9 cellular contexts compared by ENCODE assay signal in the genomic region with DNA sequence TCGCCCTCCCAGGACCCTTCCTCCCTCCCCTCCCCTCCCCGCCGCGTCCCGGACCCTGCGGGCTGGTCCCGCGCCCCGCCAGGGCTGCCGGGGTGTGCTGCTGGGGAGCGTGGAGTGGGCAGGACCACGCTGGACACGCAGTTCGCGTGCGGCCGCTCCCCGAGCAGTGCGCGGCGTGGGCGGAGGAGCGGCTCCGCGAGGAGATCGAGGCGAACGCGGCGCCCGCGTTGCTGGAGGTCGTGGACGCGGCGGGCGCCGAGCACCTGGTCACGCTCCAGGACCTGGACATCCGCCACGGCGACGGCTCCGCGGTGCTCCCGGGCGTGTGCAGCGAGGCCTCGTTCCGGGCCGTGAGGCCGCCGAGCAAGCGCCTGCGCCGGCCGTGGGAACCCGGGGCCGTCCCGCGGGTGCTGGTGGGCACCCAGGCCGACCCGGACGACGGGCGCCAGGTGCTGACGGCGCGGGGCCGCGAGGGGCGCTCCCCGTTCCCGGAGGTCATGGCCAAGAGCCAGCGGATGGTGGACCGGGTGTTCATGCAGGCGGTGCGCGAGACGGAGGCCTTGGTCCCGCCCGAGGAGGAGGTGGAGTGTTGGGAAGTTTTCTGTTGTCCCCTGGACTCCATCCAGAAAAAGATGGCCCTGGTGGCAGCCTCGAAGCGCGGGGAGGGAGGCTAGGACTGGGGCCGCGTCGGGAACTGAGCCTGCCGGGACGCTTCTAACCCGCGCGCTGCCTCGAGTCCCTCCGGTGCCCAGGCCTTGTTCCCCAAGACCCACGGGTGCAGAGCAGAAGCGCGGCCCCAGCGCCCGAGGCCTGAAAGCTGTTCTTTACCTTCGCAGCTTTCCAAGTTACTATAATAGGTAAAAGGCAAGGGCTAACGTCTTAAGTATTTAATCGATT. TPM values are rescaled to one million over a fixed set of nuclear protein-coding genes. Genes with fewer than 3 reads are reported as not detected.
DNase-seq lines count a peak whose midpoint lies in the region; ATAC-seq and TF ChIP-seq lines count a peak whose summit lies in the region.
"Had no signal": no experiment of that assay in that cellular context is flagged by ENCODE, and none has a peak within 500 bp of the region (broad histone marks: within the 10 kb centered on the region; RNA-seq: fewer than 3 reads in every experiment).

No MANE protein-coding gene starts in this region.

- peaks cover 4% of the 10 kb centered on the region for H3K4me1 Mint-ChIP-seq in endodermal cell
- peaks cover 3% of the 10 kb centered on the region for H3K4me1 Mint-ChIP-seq in memory B cell

- H3K4me1 ChIP-seq in Peyer's patch, result peaks cover 0 to 16% (median 0%) of the 10 kb centered on the region in 4 donors
- no peaks in the 10 kb centered on the region for H3K4me1 ChIP-seq in endodermal cell (ENCODE audit: control insufficient read depth, insufficient read depth, low read length)
- peaks cover 0 to 9% (median 7%) of the 10 kb centered on the region in 5 donors for H3K4me1 ChIP-seq in subcutaneous abdominal adipose tissue (ENCODE audit: control insufficient read depth in 5 of 5, insufficient read depth in 5 of 5, low read length in 5 of 5)

- H3K27me3 ChIP-seq in Peyer's patch, result peaks cover 0 to 21% of the 10 kb centered on the region in 2 donors
- peaks cover 40% of the 10 kb centered on the region for H3K27me3 ChIP-seq in endodermal cell (ENCODE audit: control insufficient read depth, insufficient read depth, low read length, poor library complexity, severe bottlenecking)
- peaks cover 6 to 40% (median 21%) of the 10 kb centered on the region in 5 donors for H3K27me3 ChIP-seq in subcutaneous abdominal adipose tissue (ENCODE audit: control insufficient read depth in 5 of 5, insufficient read depth in 4 of 5, low read length in 5 of 5)

- H3K9me3 ChIP-seq in Peyer's patch (no peaks in the 10 kb centered on the region), endodermal cell (ENCODE audit: control insufficient read depth, low read length) (peaks cover 12% of the 10 kb centered on the region), subcutaneous abdominal adipose tissue (ENCODE audit: control insufficient read depth in 5 of 5, low read length in 5 of 5) (peaks cover 0 to 3% (median 0%) of the 10 kb centered on the region in 5 donors)

- no peak for ATAC-seq in memory B cell (ENCODE audit: low read depth)
- ATAC-seq: effector memory CD8-positive, alpha-beta T cell had no signal

- H3K4me3 ChIP-seq in Peyer's patch (peak overlapping the region in 3 of 4 donors; percentile 19 to 45 (median 45)), endodermal cell (ENCODE audit: low read length) (no peak overlapping the region), subcutaneous abdominal adipose tissue (ENCODE audit: low read depth in 1 of 5, low read length in 5 of 5) (peak overlapping the region in 4 of 5 donors; percentile 17 to 49 (median 40))

- H3K9me3 Mint-ChIP-seq in endodermal cell (peaks cover 20% of the 10 kb centered on the region), memory B cell (peaks cover 3% of the 10 kb centered on the region)
- H3K9me3 Mint-ChIP-seq: effector memory CD8-positive, alpha-beta T cell had no signal

- H3K27me3 Mint-ChIP-seq in endodermal cell (ENCODE audit: insufficient read depth) (peaks cover 76% of the 10 kb centered on the region), memory B cell (peaks cover 29% of the 10 kb centered on the region)

- WGBS in endodermal cell (ENCODE audit: insufficient coverage in 1 of 2, insufficient read length in 1 of 2), 2 experiments, result 57 to 94% methylated on average over 8 to 102 of the region's 103 CpGs

- DNase-seq in Peyer's patch (peak in 1 of 3 donors; percentile 39), endodermal cell (peak; percentile 82), memory B cell (ENCODE audit: low spot score in 2 of 2) (no peak), SHP77 (lab: John Stamatoyannopoulos, UW) (no peak), foreskin melanocyte (no peak)
- no peak for DNase-seq in activated CD4-positive, alpha-beta T cell treated with anti-CD3 and anti-CD28 coated beads for 48 hours
- DNase-seq: effector memory CD8-positive, alpha-beta T cell; NCI-H146 had no signal

- H3K4me3 Mint-ChIP-seq in endodermal cell (peak overlapping the region; percentile 50), memory B cell (peak overlapping the region; percentile 56)

- H3K27ac ChIP-seq in Peyer's patch (peak overlapping the region in 2 of 4 donors; percentile 49 to 62), endodermal cell (ENCODE audit: low read depth, low read length) (no peak overlapping the region), subcutaneous abdominal adipose tissue (ENCODE audit: low read depth, low read length) (no peak overlapping the region)

- H3K36me3 Mint-ChIP-seq in endodermal cell (ENCODE audit: low read depth) (no peaks in the 10 kb centered on the region), memory B cell (no peaks in the 10 kb centered on the region)

- no peak for TF ChIP-seq POLR2A in Peyer's patch (IDR thresholded peaks at IDR 0.05)

- H3K36me3 ChIP-seq in Peyer's patch, result no peaks in the 10 kb centered on the region
- H3K36me3 ChIP-seq in endodermal cell (ENCODE audit: control insufficient read depth, insufficient read depth, low read length), result no peaks in the 10 kb centered on the region
- H3K36me3 ChIP-seq in subcutaneous abdominal adipose tissue (ENCODE audit: control insufficient read depth in 5 of 5, insufficient read depth in 5 of 5, low read length in 5 of 5), result no peaks in the 10 kb centered on the region

- H3K27ac Mint-ChIP-seq in endodermal cell (no peak overlapping the region), memory B cell (no peak overlapping the region)
- H3K27ac Mint-ChIP-seq: effector memory CD8-positive, alpha-beta T cell had no signal

- no peak overlapping the region for H3K9ac ChIP-seq in endodermal cell (ENCODE audit: extremely low read depth, low read length, poor library complexity, severe bottlenecking)
- peak overlapping the region in 1 of 5 donors; percentile 20 for H3K9ac ChIP-seq in subcutaneous abdominal adipose tissue (ENCODE audit: low read length in 5 of 5)

- TF ChIP-seq CTCF in Peyer's patch (IDR thresholded peaks at IDR 0.05) (no peak), endodermal cell (conservative IDR thresholded peaks at IDR 0.05) (peak; percentile 51)

RNA-seq across cellular contexts. Expression of gene EIF5, which starts 54.7 kb away (rescaled TPM):
- 100 to 1,000 TPM; 176 to 226 (median 217) TPM for total RNA-seq in Peyer's patch
- total RNA-seq in endodermal cell, result 100 to 1,000 TPM; 267 to 339 TPM
- 276 TPM for polyA plus RNA-seq in endodermal cell (2013, experiment 1 of 2)
- 252 TPM for polyA plus RNA-seq in endodermal cell (2013, experiment 2 of 2)
